In the genomic region with DNA sequence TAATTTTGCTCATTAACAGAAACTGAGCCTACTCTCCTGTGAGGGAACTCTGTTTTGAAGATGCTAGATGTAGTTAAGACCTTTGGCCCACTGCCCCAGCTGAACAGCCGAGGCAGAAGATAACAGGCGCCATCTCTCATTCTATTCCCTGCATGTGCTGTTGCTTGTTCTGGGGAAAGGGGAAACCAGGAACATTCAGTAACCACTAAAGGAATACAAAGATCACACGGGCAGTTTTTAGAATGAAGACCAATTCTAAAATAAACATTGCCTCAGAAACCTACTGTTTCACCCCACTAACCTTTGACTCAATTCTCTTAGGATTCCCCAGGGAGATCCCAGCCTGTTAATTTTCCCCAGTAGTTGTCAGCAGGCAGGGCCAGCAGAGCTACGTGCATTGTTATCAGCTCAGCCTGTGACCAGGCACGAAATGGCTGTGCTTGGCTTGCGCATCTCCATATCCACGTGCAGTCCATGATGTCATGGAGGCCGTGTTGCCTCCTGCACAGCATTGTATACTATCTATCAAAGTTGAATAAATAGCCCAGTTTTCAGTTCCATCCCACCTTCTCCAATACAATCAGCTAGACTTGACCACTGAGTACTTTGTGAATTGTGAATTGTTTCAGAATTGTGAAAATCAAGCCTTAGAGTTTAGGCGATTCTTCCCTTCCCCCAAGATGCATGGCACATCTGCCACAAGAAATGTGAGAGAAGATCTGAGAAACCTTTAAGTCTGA, we compare ENCODE assay signal across 11 cellular contexts. TPM values are rescaled to one million over a fixed set of nuclear protein-coding genes. Genes with fewer than 3 reads are reported as not detected.
DNase-seq lines count a peak whose midpoint lies in the region; ATAC-seq and TF ChIP-seq lines count a peak whose summit lies in the region.
"Had no signal": no experiment of that assay in that cellular context is flagged by ENCODE, and none has a peak within 500 bp of the region (broad histone marks: within the 10 kb centered on the region; RNA-seq: fewer than 3 reads in every experiment).

No MANE protein-coding gene starts in this region.

- H3K9ac ChIP-seq in neuronal stem cell (ENCODE audit: low read depth, low read length, poor library complexity): no peak overlapping the region

- intact Hi-C loops in mucosa of descending colon (cut with DNase I, micrococcal nuclease): no loop called here

- H3K27me3 Mint-ChIP-seq in CD8-positive, alpha-beta memory T cell: no peaks in the 10 kb centered on the region
- H3K27me3 Mint-ChIP-seq in natural killer cell treated with Interleukin-12 subunit alpha and Interleukin-12 subunit beta and Interleukin-15 and Interleukin-18, amount 100 ng/mL, for 72 hours: no peaks in the 10 kb centered on the region
- H3K27me3 Mint-ChIP-seq: CD4-positive, CD25-positive, alpha-beta regulatory T cell had no signal

- H3K9me3 Mint-ChIP-seq in CD8-positive, alpha-beta memory T cell: no peaks in the 10 kb centered on the region
- H3K9me3 Mint-ChIP-seq in natural killer cell treated with Interleukin-12 subunit alpha and Interleukin-12 subunit beta and Interleukin-15 and Interleukin-18, amount 100 ng/mL, for 72 hours: peaks cover 2% of the 10 kb centered on the region

- H3K4me2 ChIP-seq in neuronal stem cell (ENCODE audit: insufficient read depth, low read length, poor library complexity, severe bottlenecking): no peak overlapping the region

- CTCF ChIA-PET in CD8-positive, alpha-beta memory T cell (lab: Charles Lee): no interaction called here

- H3K4me1 Mint-ChIP-seq in CD8-positive, alpha-beta memory T cell: peaks cover 0 to 4% (median 2%) of the 10 kb centered on the region in 3 donors
- no peaks in the 10 kb centered on the region for H3K4me1 Mint-ChIP-seq in natural killer cell treated with Interleukin-12 subunit alpha and Interleukin-12 subunit beta and Interleukin-15 and Interleukin-18, amount 100 ng/mL, for 72 hours (ENCODE audit: low read depth in 2 of 2)
- H3K4me1 Mint-ChIP-seq: CD4-positive, CD25-positive, alpha-beta regulatory T cell had no signal

- no peak overlapping the region for H2BK15ac ChIP-seq in neuronal stem cell (ENCODE audit: low read length)

- H3K27me3 ChIP-seq in CD8-positive, alpha-beta memory T cell (ENCODE audit: insufficient read depth, low read length, poor library complexity, severe bottlenecking): no peaks in the 10 kb centered on the region
- no peaks in the 10 kb centered on the region for H3K27me3 ChIP-seq in neuronal stem cell (ENCODE audit: control insufficient read depth in 3 of 3, insufficient read depth in 3 of 3, low read depth in 1 of 3, low read length in 3 of 3)

- H4K91ac ChIP-seq in neuronal stem cell (ENCODE audit: low read depth, low read length, poor library complexity): no peak overlapping the region

- H2BK120ac ChIP-seq in neuronal stem cell (ENCODE audit: low read depth, low read length): no peak overlapping the region

- TF ChIP-seq CTCF in mucosa of descending colon (IDR thresholded peaks at IDR 0.05): no peak

- no peak for ATAC-seq in HG03439 (IDR thresholded peaks at IDR 0.05; ENCODE audit: unreplicated experiment)
- ATAC-seq in natural killer cell treated with Interleukin-12 subunit alpha and Interleukin-12 subunit beta and Interleukin-15 and Interleukin-18, amount 100 ng/mL, for 72 hours: no peak
- ATAC-seq in mucosa of descending colon: no peak
- ATAC-seq: SK-N-SH treated with all-trans-retinoic acid at 6 μM for 48 hours had no signal

- in situ Hi-C loops in SK-MEL-5 (cut with HindIII; ENCODE audit: low pct_unique_long_range_greater_than_20kb, low sequenced_read_pairs): no loop called here

- H3K36me3 Mint-ChIP-seq in CD8-positive, alpha-beta memory T cell: no peaks in the 10 kb centered on the region
- no peaks in the 10 kb centered on the region for H3K36me3 Mint-ChIP-seq in natural killer cell treated with Interleukin-12 subunit alpha and Interleukin-12 subunit beta and Interleukin-15 and Interleukin-18, amount 100 ng/mL, for 72 hours
- H3K36me3 Mint-ChIP-seq: CD4-positive, CD25-positive, alpha-beta regulatory T cell had no signal

- no peak overlapping the region for H3K14ac ChIP-seq in neuronal stem cell (ENCODE audit: low read length)

- no peak overlapping the region for H3K23ac ChIP-seq in neuronal stem cell (ENCODE audit: low read depth, low read length, poor library complexity)

- H3K36me3 ChIP-seq in CD8-positive, alpha-beta memory T cell (ENCODE audit: insufficient read depth, low read length): no peaks in the 10 kb centered on the region
- H3K36me3 ChIP-seq in neuronal stem cell (replicated peaks in 1 of 2; ENCODE audit: control insufficient read depth in 2 of 2, insufficient read depth in 2 of 2, low read length in 2 of 2): no peaks in the 10 kb centered on the region
- H3K36me3 ChIP-seq in mucosa of descending colon (ENCODE audit: low read depth): no peaks in the 10 kb centered on the region

- POLR2A ChIA-PET in CD8-positive, alpha-beta memory T cell (lab: Charles Lee): no interaction called here

- no peak overlapping the region for H3K27ac Mint-ChIP-seq in CD8-positive, alpha-beta memory T cell
- H3K27ac Mint-ChIP-seq in natural killer cell treated with Interleukin-12 subunit alpha and Interleukin-12 subunit beta and Interleukin-15 and Interleukin-18, amount 100 ng/mL, for 72 hours: no peak overlapping the region
- H3K27ac Mint-ChIP-seq: CD4-positive, CD25-positive, alpha-beta regulatory T cell had no signal

- WGBS in neuronal stem cell (ENCODE audit: extremely low coverage in 2 of 2, insufficient read length in 2 of 2, insufficient replicate concordance in 1 of 2), 2 donors: no CpG with 5 or more reads among the region's 9 CpGs

- peak overlapping the region; percentile 70 for H2AFZ ChIP-seq in neuronal stem cell (ENCODE audit: low read length)

- no peaks in the 10 kb centered on the region for H3K4me1 ChIP-seq in CD8-positive, alpha-beta memory T cell (ENCODE audit: insufficient read depth, low read length)
- H3K4me1 ChIP-seq in neuronal stem cell (ENCODE audit: control insufficient read depth in 2 of 2, insufficient read depth in 1 of 2, low read depth in 1 of 2, low read length in 2 of 2): peaks cover 4 to 28% of the 10 kb centered on the region in 2 donors
- H3K4me1 ChIP-seq in mucosa of descending colon (ENCODE audit: low read depth): no peaks in the 10 kb centered on the region

- H2BK5ac ChIP-seq in neuronal stem cell (ENCODE audit: low read length): no peak overlapping the region

- H4K8ac ChIP-seq in neuronal stem cell (ENCODE audit: low read depth, low read length): no peak overlapping the region

- no peaks in the 10 kb centered on the region for H3K9me3 ChIP-seq in CD8-positive, alpha-beta memory T cell (ENCODE audit: low read length)
- H3K9me3 ChIP-seq in neuronal stem cell (replicated peaks in 1 of 2; ENCODE audit: control insufficient read depth in 2 of 2, insufficient read depth in 1 of 2, low read depth in 1 of 2, low read length in 2 of 2): no peaks in the 10 kb centered on the region
- no peaks in the 10 kb centered on the region for H3K9me3 ChIP-seq in mucosa of descending colon

- H3K4me3 ChIP-seq in CD8-positive, alpha-beta memory T cell (ENCODE audit: low read length): no peak overlapping the region
- H3K4me3 ChIP-seq in neuronal stem cell (ENCODE audit: low read length in 2 of 2) (no peak overlapping the region), mucosa of descending colon (no peak overlapping the region)

- H3K18ac ChIP-seq in neuronal stem cell (ENCODE audit: low read length): no peak overlapping the region

- no peak for DNase-seq in CD8-positive, alpha-beta memory T cell
- DNase-seq in SK-MEL-5 (ENCODE audit: low read depth, low spot score) (peak; percentile 2), germinal center (ENCODE audit: low spot score) (peak; percentile 3), neuronal stem cell (ENCODE audit: low spot score) (no peak), mucosa of descending colon (no peak), glomerular visceral epithelial cell (ENCODE audit: extremely low spot score) (no peak)
- DNase-seq in natural killer cell treated with Interleukin-12 subunit alpha and Interleukin-12 subunit beta and Interleukin-15 and Interleukin-18, amount 100 ng/mL, for 72 hours (ENCODE audit: low spot score): no peak
- DNase-seq: activated T-cell treated with anti-CD3 and anti-CD28 coated beads for 4 hours; CD4-positive, CD25-positive, alpha-beta regulatory T cell had no signal

- no peak overlapping the region for H3K4me3 Mint-ChIP-seq in CD8-positive, alpha-beta memory T cell
- no peak overlapping the region for H3K4me3 Mint-ChIP-seq in natural killer cell treated with Interleukin-12 subunit alpha and Interleukin-12 subunit beta and Interleukin-15 and Interleukin-18, amount 100 ng/mL, for 72 hours
- H3K4me3 Mint-ChIP-seq: CD4-positive, CD25-positive, alpha-beta regulatory T cell had no signal

- H2BK12ac ChIP-seq in neuronal stem cell (ENCODE audit: low read length): no peak overlapping the region

- H2AK5ac ChIP-seq in neuronal stem cell (ENCODE audit: low read depth, low read length): no peak overlapping the region

- no peak overlapping the region for H3K4ac ChIP-seq in neuronal stem cell (ENCODE audit: low read length)

- peak overlapping the region; percentile 10 for H3K27ac ChIP-seq in CD8-positive, alpha-beta memory T cell (ENCODE audit: low read depth, low read length)
- no peak overlapping the region for H3K27ac ChIP-seq in neuronal stem cell (replicated peaks; ENCODE audit: low read length)

- no peaks in the 10 kb centered on the region for H3K79me1 ChIP-seq in neuronal stem cell (ENCODE audit: low read depth, low read length)

RNA-seq across cellular contexts. Expression of a gene that starts 36.0 kb away (rescaled TPM):
- 10 to 100 TPM; 10.2 to 12.8 TPM for total RNA-seq in CD8-positive, alpha-beta memory T cell
- 11.8 TPM for polyA plus RNA-seq in CD8-positive, alpha-beta memory T cell
- total RNA-seq in SK-MEL-5 (2014; rRNA removed; shearing (Covaris generic)): 0.40 and 2.0 TPM in 2 replicates
- 2.3 and 3.5 TPM in 2 replicates for polyA plus RNA-seq in SK-MEL-5 (2015; cell fraction: cytosol; rRNA removed)
- 9.2 and 11.7 TPM in 2 replicates for polyA plus RNA-seq in SK-MEL-5 (2015; cell fraction: nucleus; rRNA removed)
- 57.1 TPM for polyA plus RNA-seq in neuronal stem cell (2013, experiment 1 of 2)
- polyA plus RNA-seq in neuronal stem cell (2013, experiment 2 of 2): 57.8 TPM
- 10 to 100 TPM; 22.0 to 92.7 TPM for total RNA-seq in natural killer cell treated with Interleukin-12 subunit alpha and Interleukin-12 subunit beta and Interleukin-15 and Interleukin-18, amount 100 ng/mL, for 72 hours
- total RNA-seq in mucosa of descending colon: 100 to 1,000 TPM in 1 of 3 donors, 10 to 100 TPM in 2; 67.7 to 145 (median 74.0) TPM

Comparison
In these comparisons a context has a peak if more than half of its experiments do, and no peak if none do; other contexts are left out.
1. DNase-seq: peak in SK-MEL-5 (single experiment) and germinal center (single experiment); none in CD8-positive, alpha-beta memory T cell (0 of 5), neuronal stem cell (single experiment), natural killer cell treated with Interleukin-12 subunit alpha and Interleukin-12 subunit beta and Interleukin-15 and Interleukin-18, amount 100 ng/mL, for 72 hours (single experiment), mucosa of descending colon (0 of 3) and glomerular visceral epithelial cell (single experiment).